Comparison of ENCODE assay signal across 8 cellular contexts in the genomic region with DNA sequence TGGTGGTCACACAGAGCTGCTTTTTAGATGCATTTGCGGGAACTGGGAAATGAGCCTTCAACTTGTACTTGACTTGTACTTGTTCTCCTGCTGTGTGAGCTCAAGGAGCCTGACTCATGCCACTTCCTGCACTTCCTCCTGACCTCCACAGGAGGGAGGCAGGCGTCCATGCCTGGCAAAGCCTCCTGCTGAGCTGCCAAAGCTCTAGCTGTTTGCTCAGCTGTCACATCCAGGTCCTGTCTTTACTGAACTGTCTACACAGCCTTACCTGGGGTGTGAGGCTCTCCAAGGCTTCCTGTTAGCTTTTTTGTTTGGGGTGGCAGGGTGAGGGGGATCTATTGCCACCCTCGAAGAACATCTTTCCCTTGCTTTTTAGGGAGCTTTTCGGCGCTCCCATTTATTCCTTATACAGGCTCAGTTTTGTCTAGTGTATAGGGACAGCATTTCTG. TPM values are rescaled to one million over a fixed set of nuclear protein-coding genes. Genes with fewer than 3 reads are reported as not detected.
DNase-seq lines count a peak whose midpoint lies in the region; ATAC-seq and TF ChIP-seq lines count a peak whose summit lies in the region.

No MANE protein-coding gene starts in this region.

- H3K27me3 ChIP-seq in HL-60 (ENCODE audit: insufficient read depth, poor library complexity, severe bottlenecking) (peaks cover 16% of the 10 kb centered on the region), dorsolateral prefrontal cortex (no peaks in the 10 kb centered on the region), lung (ENCODE audit: control insufficient read depth, insufficient read depth) (no peaks in the 10 kb centered on the region)

- peaks cover 0 to 3% of the 10 kb centered on the region in 2 donors for H3K4me1 ChIP-seq in lung (ENCODE audit: control insufficient read depth in 2 of 2, insufficient read depth in 2 of 2, low read length in 2 of 2)

- ATAC-seq in GM18861 (IDR thresholded peaks at IDR 0.05; ENCODE audit: unreplicated experiment) (peak; percentile 89), lung (ENCODE audit: insufficient read depth, low FRiP score) (peak; percentile 81)

- peaks cover 11 to 12% of the 10 kb centered on the region in 2 donors for H3K36me3 ChIP-seq in lung (ENCODE audit: control insufficient read depth in 2 of 2, insufficient read depth in 2 of 2, low read length in 2 of 2)

- peak; percentile 97 for TF ChIP-seq CTCF in HL-60 (IDR thresholded peaks at IDR 0.05; ENCODE audit: insufficient read depth, low read length)
- TF ChIP-seq CTCF in dorsolateral prefrontal cortex (IDR thresholded peaks at IDR 0.05 in 54 of 56, conservative IDR thresholded peaks at IDR 0.05 in 2 of 56; ENCODE audit: low read depth in 1 of 56, partially characterized antibody in 56 of 56): peak; percentile 52 to 98 (median 90)
- TF ChIP-seq CTCF in lung (IDR thresholded peaks at IDR 0.05; ENCODE audit: control extremely low read depth, extremely low read depth): peak; percentile 93

- H3K27ac ChIP-seq in HL-60 (replicated peaks) (no peak overlapping the region), dorsolateral prefrontal cortex (peak overlapping the region in 38 of 59 donors; percentile 0 to 66 (median 36)), lung (ENCODE audit: low read depth in 1 of 2, low read length in 1 of 2) (no peak overlapping the region)

- H3K4me3 ChIP-seq in HL-60 (replicated peaks; ENCODE audit: insufficient read depth, low read length): no peak overlapping the region
- no peak overlapping the region for H3K4me3 ChIP-seq in dorsolateral prefrontal cortex
- H3K4me3 ChIP-seq in lung: no peak overlapping the region

- DNase-seq in AG08395 (ENCODE audit: low spot score): peak; percentile 92
- DNase-seq in HL-60 (ENCODE audit: low read depth in 1 of 2, low spot score in 1 of 2): peak; percentile 62 to 81
- peak; percentile 62 for DNase-seq in NCI-H526 treated with DMSO at 0.1 percent for 48 hours (lab: John Stamatoyannopoulos, UW)
- peak; percentile 57 for DNase-seq in activated CD4-positive, alpha-beta T cell treated with anti-CD3 and anti-CD28 coated beads, Interleukin-2, amount 50 U/mL, for 1 hour
- peak in 9 of 10 donors; percentile 65 to 87 (median 83) for DNase-seq in dorsolateral prefrontal cortex
- peak; percentile 85 for DNase-seq in lung (ENCODE audit: low spot score)
- DNase-seq in stimulated activated CD8-positive, alpha-beta memory T cell treated with anti-CD3 and anti-CD28 coated beads, Interleukin-4, amount 100 ng/mL, for 24 hours (ENCODE audit: low read depth): peak; percentile 26

- intact Hi-C loops in dorsolateral prefrontal cortex (cut with DNase I): loop anchor here (1.0 to 5.0 kb wide), 3 partner anchors 142 to 406 kb away; no protein-coding TSS in a partner anchor

- WGBS in lung, 2 donors: 44 to 45% methylated on average over 5 of the region's 5 CpGs

- no peaks in the 10 kb centered on the region for H3K9me3 ChIP-seq in lung (ENCODE audit: control insufficient read depth in 2 of 2, insufficient read depth in 1 of 2, low read length in 1 of 2)

RNA-seq across cellular contexts. Expression of a gene that starts 6.4 kb away (rescaled TPM):
- total RNA-seq in dorsolateral prefrontal cortex: 10 to 100 TPM in 1 of 120 experiments, 1 to 10 TPM in 118, under 1 TPM in 1; 0.95 to 11.7 (median 3.5) TPM
- under 1 TPM; 0.17 to 0.31 TPM for total RNA-seq in lung
- polyA plus RNA-seq in lung: under 1 TPM; 0.18 to 0.22 TPM

RNA-seq across cellular contexts. Expression of a gene that starts 8.3 kb away (rescaled TPM):
- 100 to 1,000 TPM in 1 of 120 experiments, 10 to 100 TPM in 119; 28.5 to 110 (median 60.9) TPM for total RNA-seq in dorsolateral prefrontal cortex
- 10 to 100 TPM in 1 of 2 donors, 1 to 10 TPM in 1; 6.7 to 16.7 TPM for total RNA-seq in lung
- polyA plus RNA-seq in lung: 1 to 10 TPM; 4.2 to 4.9 TPM

RNA-seq across cellular contexts. Expression of a gene that starts 10.1 kb away (rescaled TPM):
- 10 to 100 TPM; 27.9 to 64.8 (median 47.7) TPM for total RNA-seq in dorsolateral prefrontal cortex
- total RNA-seq in lung: 10 to 100 TPM; 46.4 to 71.7 TPM
- polyA plus RNA-seq in lung: 100 to 1,000 TPM in 1 of 2 donors, 10 to 100 TPM in 1; 93.2 to 139 TPM

RNA-seq across cellular contexts. Expression of a gene that starts 10.2 kb away (rescaled TPM):
- 10 to 100 TPM; 11.7 to 50.5 (median 26.1) TPM for total RNA-seq in dorsolateral prefrontal cortex
- 1 to 10 TPM; 5.7 to 8.7 TPM for total RNA-seq in lung
- polyA plus RNA-seq in lung: 1 to 10 TPM; 2.7 to 5.0 TPM

RNA-seq across cellular contexts. Expression of a gene that starts 34.2 kb away (rescaled TPM):
- total RNA-seq in dorsolateral prefrontal cortex (100 to 1,000 TPM in 106 of 120 experiments, 10 to 100 TPM in 14; 76.8 to 195 (median 128) TPM), lung (10 to 100 TPM; 15.8 to 21.4 TPM)
- polyA plus RNA-seq in lung: 10 to 100 TPM; 12.9 to 15.5 TPM

Comparison
In these comparisons a context has a peak if more than half of its experiments do, and no peak if none do; other contexts are left out.
1. DNase-seq: peak in every context shown above with its lines; median percentile 92 in AG08395; 85 in lung; 83 in dorsolateral prefrontal cortex; 72 in HL-60; 62 in NCI-H526 treated with DMSO at 0.1 percent for 48 hours; 57 in activated CD4-positive, alpha-beta T cell treated with anti-CD3 and anti-CD28 coated beads, Interleukin-2, amount 50 U/mL, for 1 hour; 26 in stimulated activated CD8-positive, alpha-beta memory T cell treated with anti-CD3 and anti-CD28 coated beads, Interleukin-4, amount 100 ng/mL, for 24 hours.
2. H3K27ac ChIP-seq: peak in dorsolateral prefrontal cortex (38 of 59); none in HL-60 (single experiment) and lung (0 of 2).
3. Peak in every context shown above with its lines, with median percentiles within 50 percentile points of each other: CTCF ChIP-seq.